In genomic region chr19:17334414-17335409, GRCh38 we compare ENCODE assay signal across 8 cellular contexts. TPM values are rescaled to one million over a fixed set of nuclear protein-coding genes. Genes with fewer than 3 reads are reported as not detected.
DNase-seq lines count a peak whose midpoint lies in the region; ATAC-seq lines count a peak whose summit lies in the region.

ANO8 (minus strand) TSS chr19:17334855; CDS start chr19:17334670, 185 bp downstream.

- peak within 1 kb of the TSS; percentile 77 for H2AFZ ChIP-seq in neuron (ENCODE audit: low read depth, low read length)

- H3K9me3 ChIP-seq in SJCRH30 (replicated peaks): no peaks in the 10 kb centered on the region
- no peaks in the 10 kb centered on the region for H3K9me3 ChIP-seq in neuron (ENCODE audit: low read length)
- no peaks in the 10 kb centered on the region for H3K9me3 ChIP-seq in stomach smooth muscle (ENCODE audit: control insufficient read depth in 2 of 2, low read length in 2 of 2)

- peaks cover 4% of the 10 kb centered on the region; the same call in 1 of the 2 replicates for H3K4me1 ChIP-seq in SJCRH30
- peaks cover 17% of the 10 kb centered on the region for H3K4me1 ChIP-seq in neuron (ENCODE audit: insufficient read depth, low read length)
- peaks cover 33% of the 10 kb centered on the region for H3K4me1 ChIP-seq in stomach smooth muscle (ENCODE audit: control insufficient read depth, insufficient read depth, low read length)

- H3K9ac ChIP-seq in stomach smooth muscle (ENCODE audit: low read length in 2 of 2): peak within 1 kb of the TSS; percentile 62 to 64

- H3K27ac ChIP-seq in SJCRH30 (no peak within 1 kb of the TSS), stomach smooth muscle (ENCODE audit: low read length) (no peak within 1 kb of the TSS)

- H3K4me3 ChIP-seq in SJCRH30 (peak within 1 kb of the TSS; percentile 70), neuron (ENCODE audit: low read length) (peak within 1 kb of the TSS; percentile 61), stomach smooth muscle (ENCODE audit: low read length in 2 of 2) (peak within 1 kb of the TSS; percentile 68 to 81)

- peak; percentile 39 for ATAC-seq in GM21825 (IDR thresholded peaks at IDR 0.05; ENCODE audit: unreplicated experiment)

- H3K27me3 ChIP-seq in SJCRH30 (no peaks in the 10 kb centered on the region), neuron (ENCODE audit: insufficient read depth, low read length) (no peaks in the 10 kb centered on the region), stomach smooth muscle (ENCODE audit: control insufficient read depth in 1 of 2, insufficient read depth in 2 of 2, low read length in 2 of 2) (peaks cover 0 to 7% of the 10 kb centered on the region in 2 donors)

- H3K36me3 ChIP-seq in SJCRH30: no peaks in the 10 kb centered on the region
- H3K36me3 ChIP-seq in neuron (ENCODE audit: insufficient read depth, low read length): peaks cover 26% of the 10 kb centered on the region
- H3K36me3 ChIP-seq in stomach smooth muscle (ENCODE audit: control insufficient read depth in 2 of 2, insufficient read depth in 2 of 2, low read length in 2 of 2): peaks cover 0 to 2% of the 10 kb centered on the region in 2 donors

- DNase-seq in COLO829 (ENCODE audit: low spot score) (peak; percentile 85), MV-4-11 (lab: John Stamatoyannopoulos, UW) (peak; percentile 98), SJCRH30 (peak; percentile 99), foreskin melanocyte (peak; percentile 98)
- DNase-seq in activated gamma-delta T cell treated with anti-CD3 and anti-CD28 coated beads, Interleukin-2, amount 50 U/mL, for 16 hours (ENCODE audit: low read depth): peak; percentile 90

RNA-seq across cellular contexts. Expression of gene ANO8, which starts in this region (rescaled TPM):
- total RNA-seq in SJCRH30 (2014; rRNA removed; shearing (Covaris generic)): 2.7 and 3.0 TPM in 2 replicates
